In genomic region chr12:12926571-12927071, GRCh38 we compare ENCODE assay signal across 12 cellular contexts. TPM values are rescaled to one million over a fixed set of nuclear protein-coding genes. Genes with fewer than 3 reads are reported as not detected.
DNase-seq lines count a peak whose midpoint lies in the region; ATAC-seq and TF ChIP-seq lines count a peak whose summit lies in the region.
"Had no signal": no experiment of that assay in that cellular context is flagged by ENCODE, and none has a peak within 500 bp of the region (broad histone marks: within the 10 kb centered on the region; RNA-seq: fewer than 3 reads in every experiment).

No MANE protein-coding gene starts in this region.

- intact Hi-C loops in HCT116 (cut with micrococcal nuclease): no loop called here

- H3K27ac ChIP-seq in 22Rv1 (peak overlapping the region; percentile 75), HCT116 (ENCODE audit: low read depth, low read length) (0 out of 2 replicates have a peak overlapping the region, but pooled peaks have one; percentile 23), caudate nucleus (ENCODE audit: low read depth, low read length) (no peak overlapping the region)
- H3K27ac ChIP-seq: heart right ventricle, neutrophil had no signal

- no peak for TF ChIP-seq RAD21 in HCT116 (IDR thresholded peaks at IDR 0.05; ENCODE audit: low read depth)

- H3K9me3 Mint-ChIP-seq in chondrocyte (ENCODE audit: low read depth) (peaks cover 5% of the 10 kb centered on the region), mesothelial cell of epicardium (peaks cover 7% of the 10 kb centered on the region)

- H3K9me3 ChIP-seq in HCT116 (ENCODE audit: control insufficient read depth in 1 of 2, insufficient read depth in 1 of 2, low read depth in 1 of 2, low read length in 2 of 2): peaks cover 0 to 6% of the 10 kb centered on the region in 2 experiments; a peak in 1 of 4 replicates
- H3K9me3 ChIP-seq: neutrophil, testis had no signal

- H3K27me3 ChIP-seq in HCT116 (ENCODE audit: insufficient read depth, low read length): no peaks in the 10 kb centered on the region
- H3K27me3 ChIP-seq: heart right ventricle, neutrophil, testis had no signal

- DNase-seq in HCT116 (ENCODE audit: low read depth, low spot score): no peak
- no peak for DNase-seq in chondrocyte (ENCODE audit: low spot score)
- DNase-seq in mesothelial cell of epicardium (ENCODE audit: low spot score in 2 of 2, unreplicated experiment in 2 of 2): no peak
- no peak for DNase-seq in midbrain (lab: John Stamatoyannopoulos, UW)
- DNase-seq in caudate nucleus (lab: John Stamatoyannopoulos, UW): no peak
- no peak for DNase-seq in RPMI8226

- H3K4me1 Mint-ChIP-seq in chondrocyte (ENCODE audit: low read depth) (peaks cover 27% of the 10 kb centered on the region), mesothelial cell of epicardium (peaks cover 24% of the 10 kb centered on the region)

- peaks cover 6% of the 10 kb centered on the region; the same call in 1 of the 2 replicates for H3K79me2 ChIP-seq in HCT116 (ENCODE audit: insufficient read depth, low read length)

- RAD21 ChIA-PET in HCT116 (lab: Charles Lee; ENCODE audit: low non-redundant PET in 1 of 2, low total read pairs in 2 of 2, uncharacterized antibody in 2 of 2, unreplicated experiment in 2 of 2): no interaction called here

- ATAC-seq in HCT116 (peak; percentile 1; the same call in 1 of the 2 replicates), GM18511 (IDR thresholded peaks at IDR 0.05; ENCODE audit: unreplicated experiment) (no peak)

- peak overlapping the region; percentile 83 for H3K4me2 ChIP-seq in HCT116 (ENCODE audit: low read length)

- H4K20me1 ChIP-seq in HCT116 (ENCODE audit: insufficient read depth): no peaks in the 10 kb centered on the region

- CTCF ChIA-PET in HCT116 (lab: Charles Lee): no interaction called here

- no peaks in the 10 kb centered on the region for H3K36me3 Mint-ChIP-seq in chondrocyte (ENCODE audit: low read depth)
- peaks cover 23% of the 10 kb centered on the region for H3K36me3 Mint-ChIP-seq in mesothelial cell of epicardium

- TF ChIP-seq CTCF in 22Rv1 (IDR thresholded peaks at IDR 0.05) (no peak), HCT116 (IDR thresholded peaks at IDR 0.05 in 2 of 3, conservative IDR thresholded peaks at IDR 0.05 in 1 of 3; ENCODE audit: borderline replicate concordance in 1 of 3, insufficient read depth in 1 of 3, low read depth in 2 of 3, low read length in 2 of 3) (no peak), chondrocyte (IDR thresholded peaks at IDR 0.05) (no peak), mesothelial cell of epicardium (IDR thresholded peaks at IDR 0.05; ENCODE audit: unreplicated experiment) (no peak)

- no TSS peak for BruUV-seq in HCT116 (replicated peaks; lab: Mats Ljungman, UMichigan)

- POLR2A ChIA-PET in HCT116 (lab: Charles Lee): interaction anchor here (0.6 to 0.9 kb wide), 2 partner anchors 10 to 225 kb away, joined by 3 to 4 read pairs; no protein-coding TSS in a partner anchor

- peaks cover 7 to 22% of the 10 kb centered on the region in 2 experiments; a peak in 3 of 4 replicates for H3K4me1 ChIP-seq in HCT116 (ENCODE audit: control insufficient read depth in 1 of 2, insufficient read depth in 2 of 2, low read length in 2 of 2)
- H3K4me1 ChIP-seq: testis had no signal

- TF ChIP-seq POLR2A in HCT116 (IDR thresholded peaks at IDR 0.05; ENCODE audit: borderline replicate concordance, extremely low read depth, insufficient read depth, insufficient read length): no peak

- H3K27me3 Mint-ChIP-seq in chondrocyte (ENCODE audit: low read depth) (no peaks in the 10 kb centered on the region), mesothelial cell of epicardium (ENCODE audit: low read depth) (no peaks in the 10 kb centered on the region)

- peaks cover 0 to 15% of the 10 kb centered on the region in 2 experiments; a peak in 2 of 4 replicates for H3K36me3 ChIP-seq in HCT116 (ENCODE audit: control insufficient read depth in 1 of 2, insufficient read depth in 2 of 2, low read length in 2 of 2)
- H3K36me3 ChIP-seq: heart right ventricle, neutrophil had no signal

- H3K27ac Mint-ChIP-seq in chondrocyte (ENCODE audit: unreplicated experiment): peak overlapping the region; percentile 53
- peak overlapping the region; percentile 73 for H3K27ac Mint-ChIP-seq in mesothelial cell of epicardium

- no peaks in the 10 kb centered on the region for H3K9me2 ChIP-seq in HCT116 (ENCODE audit: insufficient read depth)

- peak overlapping the region; percentile 42 for H3K9ac ChIP-seq in HCT116 (ENCODE audit: low read length)

- no peak overlapping the region for H2AFZ ChIP-seq in HCT116 (ENCODE audit: low read depth, low read length, poor library complexity, severe bottlenecking)

- peak overlapping the region in 1 of 2 experiments; percentile 39; a peak in 1 of 4 replicates for H3K4me3 ChIP-seq in HCT116 (replicated peaks in 1 of 2; ENCODE audit: low read depth in 1 of 2, low read length in 2 of 2)

- H3K4me3 Mint-ChIP-seq in chondrocyte (ENCODE audit: unreplicated experiment) (no peak overlapping the region), mesothelial cell of epicardium (peak overlapping the region; percentile 72)

TF ChIP-seq in HCT116, 20 proteins besides CTCF, POLR2A, EP300 and RAD21:
- no peak for TF ChIP-seq ZFX (IDR thresholded peaks at IDR 0.05)
- no peak for TF ChIP-seq JUND (IDR thresholded peaks at IDR 0.05)
- TF ChIP-seq SRF (IDR thresholded peaks at IDR 0.05; ENCODE audit: low read depth): no peak
- no peak for TF ChIP-seq ATF3 (IDR thresholded peaks at IDR 0.05)
- TF ChIP-seq ZBTB33 (IDR thresholded peaks at IDR 0.05; ENCODE audit: extremely low read depth, insufficient replicate concordance, low read length): no peak
- TF ChIP-seq CBX3 (IDR thresholded peaks at IDR 0.05; ENCODE audit: low read depth): no peak
- TF ChIP-seq EZH2phosphoT487 (IDR thresholded peaks at IDR 0.05; ENCODE audit: borderline replicate concordance): no peak

RNA-seq across cellular contexts. Expression of gene GPRC5D, which starts 25.3 kb away (rescaled TPM):
- total RNA-seq in HCT116 (2021; ENCODE audit: unreplicated experiment) (not detected), chondrocyte (not detected in 3 replicates), mesothelial cell of epicardium (not detected in 3 replicates)
- 0.96 and 1.5 TPM in 2 replicates for polyA plus RNA-seq in HCT116 (2012)
- total RNA-seq: heart right ventricle; T-helper 2 cell treated with Interferon-gamma antibody and Interleukin-4, amounts not matched to agents 100 ng/mL and 5 ng/mL, for 36 hours had no signal

RNA-seq across cellular contexts. Expression of gene GPRC5A, which starts 35.3 kb away (rescaled TPM):
- total RNA-seq in HCT116 (2021; ENCODE audit: unreplicated experiment) (305 TPM), chondrocyte (8.1 to 13.1 TPM (median 10.5 TPM) in 3 replicates), mesothelial cell of epicardium (107 to 116 TPM (median 108 TPM) in 3 replicates)
- polyA plus RNA-seq in HCT116 (2012): 200 and 379 TPM in 2 replicates
